Comparison of ENCODE assay signal across 11 cellular contexts in genomic region chr6:126210398-126211075, GRCh38.
"Had no signal": no experiment of that assay in that cellular context is flagged by ENCODE, and none has a peak within 500 bp of the region (broad histone marks: within the 10 kb centered on the region; RNA-seq: fewer than 3 reads in every experiment).

No MANE protein-coding gene starts in this region.

- H3K27me3 ChIP-seq: adrenal gland, tibial nerve had no signal

- H2AFZ ChIP-seq: parathyroid adenoma had no signal

- H3K27ac ChIP-seq: adrenal gland, parathyroid adenoma, tibial nerve had no signal

- H3K4me3 Mint-ChIP-seq: brain; stimulated activated memory B cell treated with anti-CD40 and anti-IgM and Interleukin-4, amounts not matched to agents 10 μg/mL and 1 μg/mL and 100 μg/mL, for 72 hours; WTC11 had no signal

- H3K4me3 ChIP-seq: adrenal gland, smooth muscle cell, tibial nerve had no signal

- H3K9me3 Mint-ChIP-seq: stimulated activated memory B cell treated with anti-CD40 and anti-IgM and Interleukin-4, amounts not matched to agents 10 μg/mL and 1 μg/mL and 100 μg/mL, for 72 hours had no signal

- H3K4me1 Mint-ChIP-seq: brain; stimulated activated memory B cell treated with anti-CD40 and anti-IgM and Interleukin-4, amounts not matched to agents 10 μg/mL and 1 μg/mL and 100 μg/mL, for 72 hours had no signal

- DNase-seq: activated CD4-positive, alpha-beta T cell treated with anti-CD3 and anti-CD28 coated beads, Interleukin-2, amount 50 U/mL, for 1 hour; activated naive CD4-positive, alpha-beta T cell treated with anti-CD3 and anti-CD28 coated beads, Interleukin-2, amount 50 U/mL, for 16 hours; adrenal gland; cerebellar nuclear complex; dermis blood vessel endothelial cell had no signal

- H3K27me3 Mint-ChIP-seq: stimulated activated memory B cell treated with anti-CD40 and anti-IgM and Interleukin-4, amounts not matched to agents 10 μg/mL and 1 μg/mL and 100 μg/mL, for 72 hours had no signal

- H3K9me3 ChIP-seq: adrenal gland, tibial nerve had no signal

- H3K4me1 ChIP-seq: adrenal gland, parathyroid adenoma, tibial nerve had no signal

- H3K36me3 Mint-ChIP-seq: brain; stimulated activated memory B cell treated with anti-CD40 and anti-IgM and Interleukin-4, amounts not matched to agents 10 μg/mL and 1 μg/mL and 100 μg/mL, for 72 hours; WTC11 had no signal

- H3K79me2 ChIP-seq: parathyroid adenoma had no signal

- H3K9ac ChIP-seq: parathyroid adenoma had no signal

- H3K4me2 ChIP-seq: smooth muscle cell had no signal

- H3K36me3 ChIP-seq: adrenal gland, tibial nerve had no signal

- H3K27ac Mint-ChIP-seq: brain; stimulated activated memory B cell treated with anti-CD40 and anti-IgM and Interleukin-4, amounts not matched to agents 10 μg/mL and 1 μg/mL and 100 μg/mL, for 72 hours; WTC11 had no signal
